ENCODE assay signal across 24 cellular contexts in genomic region chr16:7397901-7398300, GRCh38.
DNase-seq lines count a peak whose midpoint lies in the region; ATAC-seq and TF ChIP-seq lines count a peak whose summit lies in the region.
"Had no signal": no experiment of that assay in that cellular context is flagged by ENCODE, and none has a peak within 500 bp of the region (broad histone marks: within the 10 kb centered on the region; RNA-seq: fewer than 3 reads in every experiment).

No MANE protein-coding gene starts in this region.

- H3K4me1 Mint-ChIP-seq in activated T-cell treated with anti-CD3 and anti-CD28 coated beads, Interleukin-2, amount 50 U/mL, for 24 hours (ENCODE audit: low read depth): no peaks in the 10 kb centered on the region
- H3K4me1 Mint-ChIP-seq: activated B cell treated with CpG ODN at 0.5 μM for 24 hours; activated CD4-positive, alpha-beta memory T cell treated with anti-CD3 and anti-CD28 coated beads, Interleukin-2, amount 10 ng/mL, durations not matched to agents 7 days and 5 days; T-helper 17 cell had no signal

- H3K4me3 ChIP-seq in brain microvascular endothelial cell (ENCODE audit: low read depth, low read length): no peak overlapping the region
- H3K4me3 ChIP-seq: HAP-1, lung, prostate gland, tibial artery had no signal

- H3K27me3 Mint-ChIP-seq in activated T-cell treated with anti-CD3 and anti-CD28 coated beads, Interleukin-2, amount 50 U/mL, for 24 hours: no peaks in the 10 kb centered on the region
- H3K27me3 Mint-ChIP-seq: activated B cell treated with CpG ODN at 0.5 μM for 24 hours; activated CD4-positive, alpha-beta memory T cell treated with anti-CD3 and anti-CD28 coated beads, Interleukin-2, amount 10 ng/mL, durations not matched to agents 7 days and 5 days; activated naive CD8-positive, alpha-beta T cell; CD4-positive, alpha-beta T cell; natural killer cell treated with Interleukin-12 subunit alpha and Interleukin-12 subunit beta and Interleukin-15 and Interleukin-18, amount 100 ng/mL, for 72 hours; T-helper 17 cell had no signal

- H3K36me3 Mint-ChIP-seq in activated T-cell treated with anti-CD3 and anti-CD28 coated beads, Interleukin-2, amount 50 U/mL, for 24 hours (ENCODE audit: low read depth): no peaks in the 10 kb centered on the region
- H3K36me3 Mint-ChIP-seq: activated naive CD8-positive, alpha-beta T cell; natural killer cell treated with Interleukin-12 subunit alpha and Interleukin-12 subunit beta and Interleukin-15 and Interleukin-18, amount 100 ng/mL, for 72 hours had no signal

- H3K36me3 ChIP-seq in brain microvascular endothelial cell (replicated peaks): no peaks in the 10 kb centered on the region
- H3K36me3 ChIP-seq: HAP-1, prostate gland, tibial artery had no signal

- ATAC-seq in GM21723 (IDR thresholded peaks at IDR 0.05; ENCODE audit: unreplicated experiment) (no peak), HG03469 (IDR thresholded peaks at IDR 0.05; ENCODE audit: unreplicated experiment) (no peak)
- ATAC-seq: natural killer cell treated with Interleukin-12 subunit alpha and Interleukin-12 subunit beta and Interleukin-15 and Interleukin-18, amount 100 ng/mL, for 72 hours; T-helper 17 cell had no signal

- in situ Hi-C loops in brain microvascular endothelial cell (cut with HindIII; ENCODE audit: low pct_ligation_motif_present, low sequenced_read_pairs): no loop called here

- no peak overlapping the region for H3K27ac Mint-ChIP-seq in activated T-cell treated with anti-CD3 and anti-CD28 coated beads, Interleukin-2, amount 50 U/mL, for 24 hours
- H3K27ac Mint-ChIP-seq: activated B cell treated with CpG ODN at 0.5 μM for 24 hours; activated CD4-positive, alpha-beta memory T cell treated with anti-CD3 and anti-CD28 coated beads, Interleukin-2, amount 10 ng/mL, durations not matched to agents 7 days and 5 days; activated naive CD8-positive, alpha-beta T cell; CD4-positive, alpha-beta T cell; natural killer cell treated with Interleukin-12 subunit alpha and Interleukin-12 subunit beta and Interleukin-15 and Interleukin-18, amount 100 ng/mL, for 72 hours; T-helper 17 cell had no signal

- H3K9me3 Mint-ChIP-seq in activated T-cell treated with anti-CD3 and anti-CD28 coated beads, Interleukin-2, amount 50 U/mL, for 24 hours: peaks cover 22% of the 10 kb centered on the region
- H3K9me3 Mint-ChIP-seq: CD4-positive, alpha-beta T cell had no signal

- TF ChIP-seq CTCF in brain microvascular endothelial cell (IDR thresholded peaks at IDR 0.05; ENCODE audit: low read depth, low read length, missing control alignments): no peak

- no peak overlapping the region for H3K27ac ChIP-seq in brain microvascular endothelial cell
- H3K27ac ChIP-seq: prostate gland, tibial artery had no signal

- DNase-seq in AG08395 (ENCODE audit: low spot score): peak; percentile 83
- DNase-seq in NCI-H226: peak; percentile 83
- DNase-seq in brain microvascular endothelial cell: peak; percentile 11
- peak; percentile 85 for DNase-seq in myocyte (ENCODE audit: low read depth)
- DNase-seq in LoVo (ENCODE audit: low spot score): no peak
- no peak for DNase-seq in activated T-cell treated with anti-CD3 and anti-CD28 coated beads, Interleukin-2, amount 50 U/mL, for 24 hours
- DNase-seq: activated B cell treated with CpG ODN at 0.5 μM for 24 hours; activated CD4-positive, alpha-beta memory T cell treated with anti-CD3 and anti-CD28 coated beads, Interleukin-2, amount 10 ng/mL, durations not matched to agents 7 days and 5 days; activated T-cell treated with anti-CD3 and anti-CD28 coated beads, Interleukin-2, amount 50 U/mL, for 1 hour; CD4-positive, alpha-beta T cell; KBM-7; NCI-H1930; NCI-H510A; SIG-M5; stimulated activated naive CD4-positive, alpha-beta T cell; T-helper 17 cell; tibial artery had no signal

- H3K27me3 ChIP-seq in brain microvascular endothelial cell (replicated peaks): no peaks in the 10 kb centered on the region
- H3K27me3 ChIP-seq: tibial artery had no signal

- H3K4me3 Mint-ChIP-seq in activated T-cell treated with anti-CD3 and anti-CD28 coated beads, Interleukin-2, amount 50 U/mL, for 24 hours: no peak overlapping the region
- H3K4me3 Mint-ChIP-seq: activated B cell treated with CpG ODN at 0.5 μM for 24 hours; activated CD4-positive, alpha-beta memory T cell treated with anti-CD3 and anti-CD28 coated beads, Interleukin-2, amount 10 ng/mL, durations not matched to agents 7 days and 5 days; activated naive CD8-positive, alpha-beta T cell; CD4-positive, alpha-beta T cell; natural killer cell treated with Interleukin-12 subunit alpha and Interleukin-12 subunit beta and Interleukin-15 and Interleukin-18, amount 100 ng/mL, for 72 hours; T-helper 17 cell had no signal

Comparison
In these comparisons a context has a peak if more than half of its experiments do, and no peak if none do; other contexts are left out.
1. DNase-seq: peak in AG08395 (single experiment), NCI-H226 (single experiment), brain microvascular endothelial cell (single experiment) and myocyte (single experiment); none in LoVo (single experiment) and activated T-cell treated with anti-CD3 and anti-CD28 coated beads, Interleukin-2, amount 50 U/mL, for 24 hours (single experiment).